In the genomic region with DNA sequence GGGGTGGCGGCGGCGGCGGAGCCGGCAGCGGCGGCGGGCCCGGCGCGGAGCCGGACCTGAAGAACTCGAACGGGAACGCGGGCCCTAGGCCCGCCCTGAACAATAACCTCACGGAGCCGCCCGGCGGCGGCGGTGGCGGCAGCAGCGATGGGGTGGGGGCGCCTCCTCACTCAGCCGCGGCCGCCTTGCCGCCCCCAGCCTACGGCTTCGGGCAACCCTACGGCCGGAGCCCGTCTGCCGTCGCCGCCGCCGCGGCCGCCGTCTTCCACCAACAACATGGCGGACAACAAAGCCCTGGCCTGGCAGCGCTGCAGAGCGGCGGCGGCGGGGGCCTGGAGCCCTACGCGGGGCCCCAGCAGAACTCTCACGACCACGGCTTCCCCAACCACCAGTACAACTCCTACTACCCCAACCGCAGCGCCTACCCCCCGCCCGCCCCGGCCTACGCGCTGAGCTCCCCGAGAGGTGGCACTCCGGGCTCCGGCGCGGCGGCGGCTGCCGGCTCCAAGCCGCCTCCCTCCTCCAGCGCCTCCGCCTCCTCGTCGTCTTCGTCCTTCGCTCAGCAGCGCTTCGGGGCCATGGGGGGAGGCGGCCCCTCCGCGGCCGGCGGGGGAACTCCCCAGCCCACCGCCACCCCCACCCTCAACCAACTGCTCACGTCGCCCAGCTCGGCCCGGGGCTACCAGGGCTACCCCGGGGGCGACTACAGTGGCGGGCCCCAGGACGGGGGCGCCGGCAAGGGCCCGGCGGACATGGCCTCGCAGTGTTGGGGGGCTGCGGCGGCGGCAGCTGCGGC, we compare ENCODE assay signal across 1 cellular context.
A peak's percentile ranks its signal among the peaks of the same experiment; 100 is the strongest.
TF ChIP-seq lines count a peak whose summit lies in the region.

No MANE protein-coding gene starts in this region.

TF ChIP-seq in GM12878, 131 proteins besides CTCF, POLR2A, EP300 and RAD21 (continued from another document and continues in another):
- no peak for TF ChIP-seq MTA2 (IDR thresholded peaks at IDR 0.05; ENCODE audit: low read depth)
- no peak for TF ChIP-seq SPI1 (IDR thresholded peaks at IDR 0.05; ENCODE audit: borderline replicate concordance, insufficient read depth, low read depth, low read length)
- no peak for TF ChIP-seq RFX5 (IDR thresholded peaks at IDR 0.05; ENCODE audit: low read depth, low read length)
- TF ChIP-seq, protein P1, sequence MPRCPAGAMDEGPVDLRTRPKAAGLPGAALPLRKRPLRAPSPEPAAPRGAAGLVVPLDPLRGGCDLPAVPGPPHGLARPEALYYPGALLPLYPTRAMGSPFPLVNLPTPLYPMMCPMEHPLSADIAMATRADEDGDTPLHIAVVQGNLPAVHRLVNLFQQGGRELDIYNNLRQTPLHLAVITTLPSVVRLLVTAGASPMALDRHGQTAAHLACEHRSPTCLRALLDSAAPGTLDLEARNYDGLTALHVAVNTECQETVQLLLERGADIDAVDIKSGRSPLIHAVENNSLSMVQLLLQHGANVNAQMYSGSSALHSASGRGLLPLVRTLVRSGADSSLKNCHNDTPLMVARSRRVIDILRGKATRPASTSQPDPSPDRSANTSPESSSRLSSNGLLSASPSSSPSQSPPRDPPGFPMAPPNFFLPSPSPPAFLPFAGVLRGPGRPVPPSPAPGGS (IDR thresholded peaks at IDR 0.05; ENCODE audit: borderline replicate concordance, insufficient read depth, low read depth, low read length, poor library complexity, severe bottlenecking), result peak; percentile 38
- TF ChIP-seq, protein P2, sequence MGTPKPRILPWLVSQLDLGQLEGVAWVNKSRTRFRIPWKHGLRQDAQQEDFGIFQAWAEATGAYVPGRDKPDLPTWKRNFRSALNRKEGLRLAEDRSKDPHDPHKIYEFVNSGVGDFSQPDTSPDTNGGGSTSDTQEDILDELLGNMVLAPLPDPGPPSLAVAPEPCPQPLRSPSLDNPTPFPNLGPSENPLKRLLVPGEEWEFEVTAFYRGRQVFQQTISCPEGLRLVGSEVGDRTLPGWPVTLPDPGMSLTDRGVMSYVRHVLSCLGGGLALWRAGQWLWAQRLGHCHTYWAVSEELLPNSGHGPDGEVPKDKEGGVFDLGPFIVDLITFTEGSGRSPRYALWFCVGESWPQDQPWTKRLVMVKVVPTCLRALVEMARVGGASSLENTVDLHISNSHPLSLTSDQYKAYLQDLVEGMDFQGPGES (IDR thresholded peaks at IDR 0.05), result no peak
- TF ChIP-seq STAT3 (IDR thresholded peaks at IDR 0.05; ENCODE audit: low read depth, low read length), result no peak
- TF ChIP-seq, protein P3, sequence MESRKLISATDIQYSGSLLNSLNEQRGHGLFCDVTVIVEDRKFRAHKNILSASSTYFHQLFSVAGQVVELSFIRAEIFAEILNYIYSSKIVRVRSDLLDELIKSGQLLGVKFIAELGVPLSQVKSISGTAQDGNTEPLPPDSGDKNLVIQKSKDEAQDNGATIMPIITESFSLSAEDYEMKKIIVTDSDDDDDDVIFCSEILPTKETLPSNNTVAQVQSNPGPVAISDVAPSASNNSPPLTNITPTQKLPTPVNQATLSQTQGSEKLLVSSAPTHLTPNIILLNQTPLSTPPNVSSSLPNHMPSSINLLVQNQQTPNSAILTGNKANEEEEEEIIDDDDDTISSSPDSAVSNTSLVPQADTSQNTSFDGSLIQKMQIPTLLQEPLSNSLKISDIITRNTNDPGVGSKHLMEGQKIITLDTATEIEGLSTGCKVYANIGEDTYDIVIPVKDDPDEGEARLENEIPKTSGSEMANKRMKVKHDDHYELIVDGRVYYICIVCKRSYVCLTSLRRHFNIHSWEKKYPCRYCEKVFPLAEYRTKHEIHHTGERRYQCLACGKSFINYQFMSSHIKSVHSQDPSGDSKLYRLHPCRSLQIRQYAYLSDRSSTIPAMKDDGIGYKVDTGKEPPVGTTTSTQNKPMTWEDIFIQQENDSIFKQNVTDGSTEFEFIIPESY (IDR thresholded peaks at IDR 0.05), result no peak
- TF ChIP-seq CREM (IDR thresholded peaks at IDR 0.05; ENCODE audit: low read depth), result no peak
- TF ChIP-seq POLR2AphosphoS5 (IDR thresholded peaks at IDR 0.05; ENCODE audit: low read length), result peak; percentile 44; the same call in 1 of the 2 replicates
- TF ChIP-seq, protein P4, sequence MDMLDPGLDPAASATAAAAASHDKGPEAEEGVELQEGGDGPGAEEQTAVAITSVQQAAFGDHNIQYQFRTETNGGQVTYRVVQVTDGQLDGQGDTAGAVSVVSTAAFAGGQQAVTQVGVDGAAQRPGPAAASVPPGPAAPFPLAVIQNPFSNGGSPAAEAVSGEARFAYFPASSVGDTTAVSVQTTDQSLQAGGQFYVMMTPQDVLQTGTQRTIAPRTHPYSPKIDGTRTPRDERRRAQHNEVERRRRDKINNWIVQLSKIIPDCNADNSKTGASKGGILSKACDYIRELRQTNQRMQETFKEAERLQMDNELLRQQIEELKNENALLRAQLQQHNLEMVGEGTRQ (IDR thresholded peaks at IDR 0.05; ENCODE audit: borderline replicate concordance, low read depth, low read length), result no peak
- TF ChIP-seq, protein P5, sequence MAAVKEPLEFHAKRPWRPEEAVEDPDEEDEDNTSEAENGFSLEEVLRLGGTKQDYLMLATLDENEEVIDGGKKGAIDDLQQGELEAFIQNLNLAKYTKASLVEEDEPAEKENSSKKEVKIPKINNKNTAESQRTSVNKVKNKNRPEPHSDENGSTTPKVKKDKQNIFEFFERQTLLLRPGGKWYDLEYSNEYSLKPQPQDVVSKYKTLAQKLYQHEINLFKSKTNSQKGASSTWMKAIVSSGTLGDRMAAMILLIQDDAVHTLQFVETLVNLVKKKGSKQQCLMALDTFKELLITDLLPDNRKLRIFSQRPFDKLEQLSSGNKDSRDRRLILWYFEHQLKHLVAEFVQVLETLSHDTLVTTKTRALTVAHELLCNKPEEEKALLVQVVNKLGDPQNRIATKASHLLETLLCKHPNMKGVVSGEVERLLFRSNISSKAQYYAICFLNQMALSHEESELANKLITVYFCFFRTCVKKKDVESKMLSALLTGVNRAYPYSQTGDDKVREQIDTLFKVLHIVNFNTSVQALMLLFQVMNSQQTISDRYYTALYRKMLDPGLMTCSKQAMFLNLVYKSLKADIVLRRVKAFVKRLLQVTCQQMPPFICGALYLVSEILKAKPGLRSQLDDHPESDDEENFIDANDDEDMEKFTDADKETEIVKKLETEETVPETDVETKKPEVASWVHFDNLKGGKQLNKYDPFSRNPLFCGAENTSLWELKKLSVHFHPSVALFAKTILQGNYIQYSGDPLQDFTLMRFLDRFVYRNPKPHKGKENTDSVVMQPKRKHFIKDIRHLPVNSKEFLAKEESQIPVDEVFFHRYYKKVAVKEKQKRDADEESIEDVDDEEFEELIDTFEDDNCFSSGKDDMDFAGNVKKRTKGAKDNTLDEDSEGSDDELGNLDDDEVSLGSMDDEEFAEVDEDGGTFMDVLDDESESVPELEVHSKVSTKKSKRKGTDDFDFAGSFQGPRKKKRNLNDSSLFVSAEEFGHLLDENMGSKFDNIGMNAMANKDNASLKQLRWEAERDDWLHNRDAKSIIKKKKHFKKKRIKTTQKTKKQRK (IDR thresholded peaks at IDR 0.05; ENCODE audit: low read depth, low read length), result no peak
- no peak for TF ChIP-seq NFIC (IDR thresholded peaks at IDR 0.05; ENCODE audit: low read depth, low read length)
- TF ChIP-seq RBBP5 (conservative IDR thresholded peaks at IDR 0.05), result no peak
- no peak for TF ChIP-seq RAD51 (IDR thresholded peaks at IDR 0.05)
- TF ChIP-seq BMI1 (IDR thresholded peaks at IDR 0.05; ENCODE audit: borderline replicate concordance), result no peak
- no peak for TF ChIP-seq ZNF274 (IDR thresholded peaks at IDR 0.05; ENCODE audit: insufficient read depth, insufficient read length)
- TF ChIP-seq SUPT20H (IDR thresholded peaks at IDR 0.05; ENCODE audit: borderline replicate concordance, control insufficient read depth, low read depth, low read length), result no peak
- TF ChIP-seq, protein P6, sequence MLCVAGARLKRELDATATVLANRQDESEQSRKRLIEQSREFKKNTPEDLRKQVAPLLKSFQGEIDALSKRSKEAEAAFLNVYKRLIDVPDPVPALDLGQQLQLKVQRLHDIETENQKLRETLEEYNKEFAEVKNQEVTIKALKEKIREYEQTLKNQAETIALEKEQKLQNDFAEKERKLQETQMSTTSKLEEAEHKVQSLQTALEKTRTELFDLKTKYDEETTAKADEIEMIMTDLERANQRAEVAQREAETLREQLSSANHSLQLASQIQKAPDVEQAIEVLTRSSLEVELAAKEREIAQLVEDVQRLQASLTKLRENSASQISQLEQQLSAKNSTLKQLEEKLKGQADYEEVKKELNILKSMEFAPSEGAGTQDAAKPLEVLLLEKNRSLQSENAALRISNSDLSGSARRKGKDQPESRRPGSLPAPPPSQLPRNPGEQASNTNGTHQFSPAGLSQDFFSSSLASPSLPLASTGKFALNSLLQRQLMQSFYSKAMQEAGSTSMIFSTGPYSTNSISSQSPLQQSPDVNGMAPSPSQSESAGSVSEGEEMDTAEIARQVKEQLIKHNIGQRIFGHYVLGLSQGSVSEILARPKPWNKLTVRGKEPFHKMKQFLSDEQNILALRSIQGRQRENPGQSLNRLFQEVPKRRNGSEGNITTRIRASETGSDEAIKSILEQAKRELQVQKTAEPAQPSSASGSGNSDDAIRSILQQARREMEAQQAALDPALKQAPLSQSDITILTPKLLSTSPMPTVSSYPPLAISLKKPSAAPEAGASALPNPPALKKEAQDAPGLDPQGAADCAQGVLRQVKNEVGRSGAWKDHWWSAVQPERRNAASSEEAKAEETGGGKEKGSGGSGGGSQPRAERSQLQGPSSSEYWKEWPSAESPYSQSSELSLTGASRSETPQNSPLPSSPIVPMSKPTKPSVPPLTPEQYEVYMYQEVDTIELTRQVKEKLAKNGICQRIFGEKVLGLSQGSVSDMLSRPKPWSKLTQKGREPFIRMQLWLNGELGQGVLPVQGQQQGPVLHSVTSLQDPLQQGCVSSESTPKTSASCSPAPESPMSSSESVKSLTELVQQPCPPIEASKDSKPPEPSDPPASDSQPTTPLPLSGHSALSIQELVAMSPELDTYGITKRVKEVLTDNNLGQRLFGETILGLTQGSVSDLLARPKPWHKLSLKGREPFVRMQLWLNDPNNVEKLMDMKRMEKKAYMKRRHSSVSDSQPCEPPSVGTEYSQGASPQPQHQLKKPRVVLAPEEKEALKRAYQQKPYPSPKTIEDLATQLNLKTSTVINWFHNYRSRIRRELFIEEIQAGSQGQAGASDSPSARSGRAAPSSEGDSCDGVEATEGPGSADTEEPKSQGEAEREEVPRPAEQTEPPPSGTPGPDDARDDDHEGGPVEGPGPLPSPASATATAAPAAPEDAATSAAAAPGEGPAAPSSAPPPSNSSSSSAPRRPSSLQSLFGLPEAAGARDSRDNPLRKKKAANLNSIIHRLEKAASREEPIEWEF (IDR thresholded peaks at IDR 0.05; ENCODE audit: insufficient replicate concordance, low read depth, low read length), result no peak
- TF ChIP-seq, protein P7, sequence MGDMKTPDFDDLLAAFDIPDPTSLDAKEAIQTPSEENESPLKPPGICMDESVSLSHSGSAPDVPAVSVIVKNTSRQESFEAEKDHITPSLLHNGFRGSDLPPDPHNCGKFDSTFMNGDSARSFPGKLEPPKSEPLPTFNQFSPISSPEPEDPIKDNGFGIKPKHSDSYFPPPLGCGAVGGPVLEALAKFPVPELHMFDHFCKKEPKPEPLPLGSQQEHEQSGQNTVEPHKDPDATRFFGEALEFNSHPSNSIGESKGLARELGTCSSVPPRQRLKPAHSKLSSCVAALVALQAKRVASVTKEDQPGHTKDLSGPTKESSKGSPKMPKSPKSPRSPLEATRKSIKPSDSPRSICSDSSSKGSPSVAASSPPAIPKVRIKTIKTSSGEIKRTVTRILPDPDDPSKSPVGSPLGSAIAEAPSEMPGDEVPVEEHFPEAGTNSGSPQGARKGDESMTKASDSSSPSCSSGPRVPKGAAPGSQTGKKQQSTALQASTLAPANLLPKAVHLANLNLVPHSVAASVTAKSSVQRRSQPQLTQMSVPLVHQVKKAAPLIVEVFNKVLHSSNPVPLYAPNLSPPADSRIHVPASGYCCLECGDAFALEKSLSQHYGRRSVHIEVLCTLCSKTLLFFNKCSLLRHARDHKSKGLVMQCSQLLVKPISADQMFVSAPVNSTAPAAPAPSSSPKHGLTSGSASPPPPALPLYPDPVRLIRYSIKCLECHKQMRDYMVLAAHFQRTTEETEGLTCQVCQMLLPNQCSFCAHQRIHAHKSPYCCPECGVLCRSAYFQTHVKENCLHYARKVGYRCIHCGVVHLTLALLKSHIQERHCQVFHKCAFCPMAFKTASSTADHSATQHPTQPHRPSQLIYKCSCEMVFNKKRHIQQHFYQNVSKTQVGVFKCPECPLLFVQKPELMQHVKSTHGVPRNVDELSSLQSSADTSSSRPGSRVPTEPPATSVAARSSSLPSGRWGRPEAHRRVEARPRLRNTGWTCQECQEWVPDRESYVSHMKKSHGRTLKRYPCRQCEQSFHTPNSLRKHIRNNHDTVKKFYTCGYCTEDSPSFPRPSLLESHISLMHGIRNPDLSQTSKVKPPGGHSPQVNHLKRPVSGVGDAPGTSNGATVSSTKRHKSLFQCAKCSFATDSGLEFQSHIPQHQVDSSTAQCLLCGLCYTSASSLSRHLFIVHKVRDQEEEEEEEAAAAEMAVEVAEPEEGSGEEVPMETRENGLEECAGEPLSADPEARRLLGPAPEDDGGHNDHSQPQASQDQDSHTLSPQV (IDR thresholded peaks at IDR 0.05), result no peak
- no peak for TF ChIP-seq ZNF207 (IDR thresholded peaks at IDR 0.05; ENCODE audit: borderline replicate concordance)
- TF ChIP-seq TCF3 (IDR thresholded peaks at IDR 0.05; ENCODE audit: borderline replicate concordance, insufficient read depth, low read depth, low read length), result no peak
- no peak for TF ChIP-seq BRCA1 (IDR thresholded peaks at IDR 0.05; ENCODE audit: low read depth, low read length)
- TF ChIP-seq SIN3A (IDR thresholded peaks at IDR 0.05; ENCODE audit: low read depth, low read length), result no peak
- no peak for TF ChIP-seq YBX1 (IDR thresholded peaks at IDR 0.05)
- TF ChIP-seq, protein P8, sequence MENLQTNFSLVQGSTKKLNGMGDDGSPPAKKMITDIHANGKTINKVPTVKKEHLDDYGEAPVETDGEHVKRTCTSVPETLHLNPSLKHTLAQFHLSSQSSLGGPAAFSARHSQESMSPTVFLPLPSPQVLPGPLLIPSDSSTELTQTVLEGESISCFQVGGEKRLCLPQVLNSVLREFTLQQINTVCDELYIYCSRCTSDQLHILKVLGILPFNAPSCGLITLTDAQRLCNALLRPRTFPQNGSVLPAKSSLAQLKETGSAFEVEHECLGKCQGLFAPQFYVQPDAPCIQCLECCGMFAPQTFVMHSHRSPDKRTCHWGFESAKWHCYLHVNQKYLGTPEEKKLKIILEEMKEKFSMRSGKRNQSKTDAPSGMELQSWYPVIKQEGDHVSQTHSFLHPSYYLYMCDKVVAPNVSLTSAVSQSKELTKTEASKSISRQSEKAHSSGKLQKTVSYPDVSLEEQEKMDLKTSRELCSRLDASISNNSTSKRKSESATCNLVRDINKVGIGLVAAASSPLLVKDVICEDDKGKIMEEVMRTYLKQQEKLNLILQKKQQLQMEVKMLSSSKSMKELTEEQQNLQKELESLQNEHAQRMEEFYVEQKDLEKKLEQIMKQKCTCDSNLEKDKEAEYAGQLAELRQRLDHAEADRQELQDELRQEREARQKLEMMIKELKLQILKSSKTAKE (IDR thresholded peaks at IDR 0.05; ENCODE audit: low read depth, poor library complexity, severe bottlenecking), result no peak
- TF ChIP-seq BACH1 (IDR thresholded peaks at IDR 0.05; ENCODE audit: borderline replicate concordance), result peak; percentile 73; the same call in 1 of the 2 replicates
- no peak for TF ChIP-seq ZZZ3 (IDR thresholded peaks at IDR 0.05; ENCODE audit: control insufficient read depth, insufficient read length, low read depth)
- TF ChIP-seq SP1 (IDR thresholded peaks at IDR 0.05; ENCODE audit: low read depth, low read length), result no peak
- TF ChIP-seq ETV6 (conservative IDR thresholded peaks at IDR 0.05 in 1 of 2, IDR thresholded peaks at IDR 0.05 in 1 of 2; ENCODE audit: borderline replicate concordance in 1 of 2, low read depth in 1 of 2), result no peak
- no peak for TF ChIP-seq ZBED1 (IDR thresholded peaks at IDR 0.05; ENCODE audit: borderline replicate concordance)
- TF ChIP-seq HDGF (IDR thresholded peaks at IDR 0.05), result no peak
